In the genomic region with DNA sequence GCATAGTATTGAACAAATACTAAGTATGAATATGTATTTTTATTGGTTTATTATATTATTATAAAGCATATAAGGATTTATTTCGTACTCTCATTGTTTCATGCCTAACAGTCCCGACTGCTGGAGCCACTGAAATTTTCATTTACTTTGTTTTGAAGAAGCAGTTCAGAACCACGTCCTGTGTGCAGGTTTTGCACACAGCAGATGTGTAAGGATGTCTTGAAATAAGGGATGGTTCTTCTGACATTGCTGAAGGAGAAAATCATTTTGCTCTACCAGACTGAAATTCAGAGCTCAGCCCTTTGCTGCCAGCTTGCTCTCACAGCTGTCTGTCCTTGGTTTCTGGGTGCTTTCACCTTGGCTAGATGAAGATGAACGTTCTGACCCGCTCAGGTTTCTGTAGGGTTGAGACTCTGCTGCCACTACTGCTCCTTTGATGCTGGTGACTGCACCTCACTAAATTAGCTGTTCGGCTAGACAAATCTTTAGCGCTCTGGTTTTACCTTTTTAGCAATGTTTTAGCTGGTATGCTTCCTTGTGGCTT, we compare ENCODE assay signal across 23 cellular contexts.
"Had no signal": no experiment of that assay in that cellular context is flagged by ENCODE, and none has a peak within 500 bp of the region (broad histone marks: within the 10 kb centered on the region; RNA-seq: fewer than 3 reads in every experiment).

No MANE protein-coding gene starts in this region.

- H3K27ac ChIP-seq: colonic mucosa, epithelial cell of prostate, esophagus squamous epithelium, lower lobe of right lung, right lobe of liver, vagina had no signal

- H3K9me3 Mint-ChIP-seq: naive thymus-derived CD8-positive, alpha-beta T cell had no signal

- ATAC-seq: activated CD4-positive, CD25-positive, alpha-beta regulatory T cell treated with anti-CD3 and anti-CD28 coated beads, Interleukin-2, amount 50 U/mL, for 24 hours; left lobe of liver; naive thymus-derived CD8-positive, alpha-beta T cell; stimulated activated naive CD8-positive, alpha-beta T cell treated with anti-CD3 and anti-CD28 coated beads, Interleukin-15, Interleukin-2, amounts not matched to agents 100 U/mL and 50 U/mL, for 24 hours had no signal

- H3K4me1 ChIP-seq: colonic mucosa had no signal

- H3K36me3 ChIP-seq: colonic mucosa, right lobe of liver, thoracic aorta, vagina had no signal

- H3K27me3 Mint-ChIP-seq: naive thymus-derived CD8-positive, alpha-beta T cell had no signal

- H3K4me3 ChIP-seq: colonic mucosa, esophagus squamous epithelium, lower lobe of right lung, right lobe of liver, thoracic aorta, upper lobe of left lung, vagina had no signal

- H3K9me3 ChIP-seq: colonic mucosa, esophagus squamous epithelium, lower lobe of right lung, right lobe of liver, thoracic aorta, upper lobe of left lung, vagina had no signal

- DNase-seq: activated CD4-positive, alpha-beta T cell treated with anti-CD3 and anti-CD28 coated beads, Interleukin-2, amount 50 U/mL, for 1 hour; activated CD8-positive, alpha-beta memory T cell treated with anti-CD3 and anti-CD28 coated beads for 24 hours; activated gamma-delta T cell treated with Interleukin-2 at 50 U/mL for 16 hours; activated naive CD4-positive, alpha-beta T cell treated with anti-CD3 and anti-CD28 coated beads, Interleukin-2, amount 50 U/mL, for 16 hours; activated T-cell treated with anti-CD3 and anti-CD28 coated beads, Interleukin-2, amount 50 U/mL, for 1 hour; colonic mucosa; effector CD8-positive, alpha-beta T cell; esophagus squamous epithelium; foreskin melanocyte; kidney glomerular epithelial cell; lower lobe of right lung; mesenchymal stem cell; naive thymus-derived CD8-positive, alpha-beta T cell; posterior cingulate gyrus; right lobe of liver; stimulated activated CD4-positive, alpha-beta T cell treated with anti-CD3 and anti-CD28 coated beads, Interleukin-2, amount 100 ng/mL, for 48 hours; stimulated activated naive CD8-positive, alpha-beta T cell treated with anti-CD3 and anti-CD28 coated beads, Interleukin-15, Interleukin-2, amounts not matched to agents 100 U/mL and 50 U/mL, for 24 hours; upper lobe of left lung had no signal

- H3K27me3 ChIP-seq: colonic mucosa, esophagus squamous epithelium, right lobe of liver, upper lobe of left lung, vagina had no signal
